ENCODE assay signal across 21 cellular contexts in the genomic region with DNA sequence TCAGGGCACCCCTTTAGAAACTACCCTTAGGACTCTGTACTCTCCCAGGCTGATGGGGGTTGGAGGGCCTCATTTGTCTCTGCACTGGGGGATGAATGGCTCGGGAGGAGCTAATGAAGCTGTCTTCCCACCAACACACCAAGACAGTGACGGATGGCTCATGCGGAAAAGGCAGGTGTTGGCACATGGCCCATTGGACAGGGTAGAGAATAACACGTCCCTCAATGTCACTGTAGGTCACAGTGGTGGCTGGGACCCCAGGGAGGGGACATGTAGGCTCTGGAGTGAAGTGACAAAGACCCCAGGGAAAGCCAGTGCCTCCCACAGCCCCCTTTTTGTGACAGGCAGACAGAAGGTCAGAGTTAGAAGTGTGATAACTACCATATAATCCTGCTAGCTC.
"Had no signal": no experiment of that assay in that cellular context is flagged by ENCODE, and none has a peak within 500 bp of the region (broad histone marks: within the 10 kb centered on the region; RNA-seq: fewer than 3 reads in every experiment).

No MANE protein-coding gene starts in this region.

- H3K4me3 ChIP-seq: K562 had no signal

- H3K4me2 ChIP-seq: KMS-11, SK-N-SH had no signal

- H3K9me3 ChIP-seq: SK-N-SH had no signal

- H3K9ac ChIP-seq: KMS-11, SK-N-SH had no signal

- H3K27ac ChIP-seq: KMS-11 had no signal

- ATAC-seq: HepG2, K562, T-cell had no signal

- DNase-seq: Kasumi-1, MM.1S, NCI-H1092 treated with DMSO at 0.1 percent for 48 hours, NCI-H1436, NCI-H187, NCI-H2029 treated with DMSO at 0.1 percent for 48 hours, NCI-H2171, NCI-H345, NCI-H446 treated with DMSO at 0.1 percent for 48 hours, NCI-H510A treated with DMSO at 0.1 percent for 48 hours, NCI-H526, NCI-H748 treated with DMSO at 0.1 percent for 48 hours, Right ventricle myocardium superior, RPMI8226, SK-N-SH, SW 1271, T-cell had no signal

- FAIRE-seq: HepG2, K562, RCC 7860 had no signal
